Comparison of ENCODE assay signal across 8 cellular contexts in genomic region chr9:136881691-136882108, GRCh38. TPM values are rescaled to one million over a fixed set of nuclear protein-coding genes. Genes with fewer than 3 reads are reported as not detected.
DNase-seq lines count a peak whose midpoint lies in the region; ATAC-seq and TF ChIP-seq lines count a peak whose summit lies in the region.
"Had no signal": no experiment of that assay in that cellular context is flagged by ENCODE, and none has a peak within 500 bp of the region (broad histone marks: within the 10 kb centered on the region; RNA-seq: fewer than 3 reads in every experiment).

No MANE protein-coding gene starts in this region.

- TF ChIP-seq CTCF in colonic mucosa (IDR thresholded peaks at IDR 0.05): no peak

- H3K27ac ChIP-seq in colonic mucosa: peak overlapping the region; percentile 75
- peak overlapping the region in 20 of 21 experiments; percentile 37 to 96 (median 84) for H3K27ac ChIP-seq in skin epidermis
- H3K27ac ChIP-seq: SK-N-MC had no signal

- DNase-seq in colonic mucosa (no peak), globus pallidus (ENCODE audit: low spot score) (no peak), DMS 273 (lab: John Stamatoyannopoulos, UW; ENCODE audit: unreplicated experiment) (no peak)

- H3K36me3 ChIP-seq in colonic mucosa: no peaks in the 10 kb centered on the region

- ATAC-seq in GM21423 (IDR thresholded peaks at IDR 0.05; ENCODE audit: unreplicated experiment) (peak; percentile 22), SK-N-SH treated with all-trans-retinoic acid at 6 μM for 48 hours (peak; percentile 11; the same call in 1 of the 3 replicates), HG03039 (IDR thresholded peaks at IDR 0.05; ENCODE audit: unreplicated experiment) (no peak)

- H3K4me1 ChIP-seq in colonic mucosa: peaks cover 9% of the 10 kb centered on the region

- intact Hi-C loops in colonic mucosa (cut with DNase I): loop anchor here (10.0 kb wide), 1 partner anchor 53 kb away; no protein-coding TSS in a partner anchor

- H3K27me3 ChIP-seq in colonic mucosa: no peaks in the 10 kb centered on the region

- H3K4me3 ChIP-seq in colonic mucosa (peak overlapping the region; percentile 15), skin epidermis (peak overlapping the region; percentile 6 to 38 (median 25))
- H3K4me3 ChIP-seq: SK-N-MC had no signal

- no peaks in the 10 kb centered on the region for H3K9me3 ChIP-seq in colonic mucosa

- peak overlapping the region; percentile 27 to 70 for H3K9ac ChIP-seq in colonic mucosa (ENCODE audit: low read depth in 2 of 2, low read length in 2 of 2)

TF ChIP-seq in SK-N-SH treated with all-trans-retinoic acid at 6 μM for 48 hours, 23 proteins besides CTCF, POLR2A, EP300 and RAD21:
- TF ChIP-seq ZNF70 (CRISPR knock-in tag; IDR thresholded peaks at IDR 0.05) (no peak), OSR1 (CRISPR knock-in tag; IDR thresholded peaks at IDR 0.05) (no peak), TOX (CRISPR knock-in tag; IDR thresholded peaks at IDR 0.05; ENCODE audit: borderline replicate concordance) (no peak), TCF4 (CRISPR knock-in tag; IDR thresholded peaks at IDR 0.05; ENCODE audit: borderline replicate concordance) (no peak), ESRRG (CRISPR knock-in tag; IDR thresholded peaks at IDR 0.05) (no peak), GLIS3 (CRISPR knock-in tag; IDR thresholded peaks at IDR 0.05) (no peak)

RNA-seq across cellular contexts. Expression of gene TRAF2, which starts 4.6 kb away (rescaled TPM):
- total RNA-seq in colonic mucosa: 10 to 100 TPM; 22.4 to 50.6 TPM

RNA-seq across cellular contexts. Expression of gene EDF1, which starts 15.6 kb away (rescaled TPM):
- total RNA-seq in colonic mucosa: 100 to 1,000 TPM; 442 to 494 TPM

RNA-seq across cellular contexts. Expression of gene MAMDC4, which starts 29.6 kb away (rescaled TPM):
- total RNA-seq in colonic mucosa: 10 to 100 TPM; 11.0 to 61.7 TPM

RNA-seq across cellular contexts. Expression of gene PHPT1, which starts 32.5 kb away (rescaled TPM):
- total RNA-seq in colonic mucosa: 100 to 1,000 TPM; 137 to 176 TPM

RNA-seq across cellular contexts. Expression of gene AJM1, which starts 39.4 kb away (rescaled TPM):
- total RNA-seq in colonic mucosa: 10 to 100 TPM; 11.5 to 17.1 TPM
